In genomic region chr1:13908128-13908527, GRCh38 we compare ENCODE assay signal across 19 cellular contexts.
DNase-seq lines count a peak whose midpoint lies in the region; ATAC-seq and TF ChIP-seq lines count a peak whose summit lies in the region.
"Had no signal": no experiment of that assay in that cellular context is flagged by ENCODE, and none has a peak within 500 bp of the region (broad histone marks: within the 10 kb centered on the region; RNA-seq: fewer than 3 reads in every experiment).

No MANE protein-coding gene starts in this region.

- no peak for TF ChIP-seq CTCF in GM12865 (IDR thresholded peaks at IDR 0.05; ENCODE audit: insufficient read depth, low read depth, low read length, missing control alignments)
- TF ChIP-seq CTCF in BE2C (IDR thresholded peaks at IDR 0.05; ENCODE audit: low read depth, low read length) = no peak

- DNase-seq in GM12865 (ENCODE audit: low read depth) (peak; percentile 87), fibroblast of gingiva (ENCODE audit: low read depth) (peak; percentile 14), cortex of kidney (lab: John Stamatoyannopoulos, UW) (no peak), BE2C (no peak)
- DNase-seq in activated CD4-positive, CD25-positive, alpha-beta regulatory T cell treated with anti-CD3 and anti-CD28 coated beads, Interleukin-2, amount 50 U/mL, for 72 hours = no peak
- DNase-seq: activated CD8-positive, alpha-beta memory T cell treated with anti-CD3 and anti-CD28 coated beads, Interleukin-2, amount 50 U/mL, for 48 hours; activated effector memory CD4-positive, alpha-beta T cell treated with anti-CD3 and anti-CD28 coated beads, Interleukin-2, amount 50 U/mL, for 16 hours; CD8-positive, alpha-beta T cell; DMS53; lower lobe of right lung; NCI-H1694 treated with DMSO at 0.1 percent for 48 hours; NCI-H345; nucleus accumbens had no signal

- H3K9me3 ChIP-seq in BE2C = no peaks in the 10 kb centered on the region
- H3K9me3 ChIP-seq: thyroid gland had no signal

- ATAC-seq in GM21367 (IDR thresholded peaks at IDR 0.05; ENCODE audit: unreplicated experiment) (peak; percentile 55), HG02981 (IDR thresholded peaks at IDR 0.05; ENCODE audit: unreplicated experiment) (peak; percentile 65), GM21447 (IDR thresholded peaks at IDR 0.05; ENCODE audit: unreplicated experiment) (no peak)
- ATAC-seq: CD8-positive, alpha-beta T cell; GM23338; lower lobe of right lung had no signal

- H3K4me1 ChIP-seq in BE2C = no peaks in the 10 kb centered on the region

- no peaks in the 10 kb centered on the region for H3K27me3 ChIP-seq in BE2C
- H3K27me3 ChIP-seq: hepatocyte, thyroid gland had no signal

- H3K4me3 ChIP-seq in GM12865 (ENCODE audit: low read depth, low read length) (no peak overlapping the region), BE2C (ENCODE audit: low read depth, low read length) (no peak overlapping the region)
- H3K4me3 ChIP-seq: GM23338, hepatocyte, lower lobe of right lung, thyroid gland had no signal

- H3K36me3 ChIP-seq in BE2C = no peaks in the 10 kb centered on the region
- H3K36me3 ChIP-seq: lower lobe of right lung, thyroid gland had no signal

Comparison
In these comparisons a context has a peak if more than half of its experiments do, and no peak if none do; other contexts are left out.
1. DNase-seq: peak in GM12865 (single experiment) and fibroblast of gingiva (single experiment); none in activated CD4-positive, CD25-positive, alpha-beta regulatory T cell treated with anti-CD3 and anti-CD28 coated beads, Interleukin-2, amount 50 U/mL, for 72 hours (single experiment), cortex of kidney (single experiment) and BE2C (single experiment).